21 cellular contexts compared by ENCODE assay signal in the genomic region with DNA sequence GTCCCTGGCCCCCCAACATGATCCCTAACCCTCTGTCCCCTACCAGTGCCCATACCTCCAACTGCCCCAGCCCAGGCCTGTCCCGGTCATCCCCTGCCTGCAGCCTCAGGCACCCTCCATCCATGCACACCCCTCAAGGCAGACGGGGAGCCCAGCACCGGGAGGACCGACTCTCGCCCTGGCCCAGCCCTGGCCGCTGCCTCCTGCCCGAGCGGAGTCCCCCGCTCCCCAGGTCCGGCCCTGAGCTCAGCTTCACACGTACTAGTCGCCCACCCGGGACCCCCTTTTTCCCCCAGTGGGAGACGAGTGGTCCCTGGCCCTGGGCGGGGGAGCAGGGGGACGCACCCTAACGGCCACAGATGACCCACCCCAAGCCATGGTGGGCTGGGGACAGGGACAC. TPM values are rescaled to one million over a fixed set of nuclear protein-coding genes. Genes with fewer than 3 reads are reported as not detected.
DNase-seq lines count a peak whose midpoint lies in the region; ATAC-seq and TF ChIP-seq lines count a peak whose summit lies in the region.
"Had no signal": no experiment of that assay in that cellular context is flagged by ENCODE, and none has a peak within 500 bp of the region (broad histone marks: within the 10 kb centered on the region; RNA-seq: fewer than 3 reads in every experiment).

No MANE protein-coding gene starts in this region.

- DNase-seq in Right ventricle myocardium inferior (ENCODE audit: missing footprints) (peak; percentile 64), cardiac septum (ENCODE audit: low spot score) (no peak), left ventricle myocardium superior (peak; percentile 24), neuronal stem cell (ENCODE audit: low spot score) (no peak), upper lobe of left lung (peak in 1 of 2 donors; percentile 65), activated T-cell treated with anti-CD3 and anti-CD28 coated beads for 4 hours (no peak), T-helper 17 cell (no peak), globus pallidus (ENCODE audit: low spot score) (no peak)
- DNase-seq: activated CD4-positive, alpha-beta T cell treated with anti-CD3 and anti-CD28 coated beads, Interleukin-2, amount 10 ng/mL, durations not matched to agents 24 days and 14 days; activated CD8-positive, alpha-beta memory T cell treated with anti-CD3 and anti-CD28 coated beads, Interleukin-2, amount 50 U/mL, for 4 hours; activated gamma-delta T cell; DMS79; gastrocnemius medialis; NCI-H146; NCI-H2171 treated with DMSO at 0.1 percent for 48 hours; nucleus accumbens; OCI-M1; trophoblast cell had no signal

- no peak for TF ChIP-seq POLR2A in upper lobe of left lung (IDR thresholded peaks at IDR 0.05)

- H3K23ac ChIP-seq in neuronal stem cell (ENCODE audit: low read depth, low read length, poor library complexity) = no peak overlapping the region

- peak overlapping the region; percentile 96 for H2AK5ac ChIP-seq in neuronal stem cell (ENCODE audit: low read depth, low read length)

- no peaks in the 10 kb centered on the region for H3K27me3 Mint-ChIP-seq in T-helper 17 cell
- H3K27me3 Mint-ChIP-seq: activated CD4-positive, alpha-beta T cell treated with anti-CD3 and anti-CD28 coated beads, Interleukin-2, amount 10 ng/mL, durations not matched to agents 24 days and 14 days had no signal

- H3K27ac ChIP-seq in neuronal stem cell (replicated peaks; ENCODE audit: low read length) (no peak overlapping the region), upper lobe of left lung (peak overlapping the region; percentile 73 to 87 (median 84))
- H3K27ac ChIP-seq: 22Rv1 had no signal

- peaks cover 0 to 4% of the 10 kb centered on the region in 2 donors for H3K36me3 ChIP-seq in neuronal stem cell (replicated peaks in 1 of 2; ENCODE audit: control insufficient read depth in 2 of 2, insufficient read depth in 2 of 2, low read length in 2 of 2)
- H3K36me3 ChIP-seq in upper lobe of left lung = peaks cover 0 to 40% (median 20%) of the 10 kb centered on the region in 4 donors

- no peak overlapping the region for H2AFZ ChIP-seq in neuronal stem cell (ENCODE audit: low read length)

- no peak for TF ChIP-seq CTCF in upper lobe of left lung (IDR thresholded peaks at IDR 0.05)

- H3K14ac ChIP-seq in neuronal stem cell (ENCODE audit: low read length) = peak overlapping the region; percentile 49

- H3K79me1 ChIP-seq in neuronal stem cell (ENCODE audit: low read depth, low read length) = peaks cover 7% of the 10 kb centered on the region

- peak overlapping the region; percentile 13 for H3K18ac ChIP-seq in neuronal stem cell (ENCODE audit: low read length)

- H3K4me3 ChIP-seq in neuronal stem cell (ENCODE audit: low read length in 2 of 2) = no peak overlapping the region
- H3K4me3 ChIP-seq in upper lobe of left lung = peak overlapping the region in 1 of 4 donors; percentile 38
- H3K4me3 ChIP-seq: gastrocnemius medialis had no signal

- peak overlapping the region; percentile 83 for H2BK5ac ChIP-seq in neuronal stem cell (ENCODE audit: low read length)

- no peak overlapping the region for H4K8ac ChIP-seq in neuronal stem cell (ENCODE audit: low read depth, low read length)

- H3K27ac Mint-ChIP-seq in T-helper 17 cell = no peak overlapping the region
- H3K27ac Mint-ChIP-seq: activated CD4-positive, alpha-beta T cell treated with anti-CD3 and anti-CD28 coated beads, Interleukin-2, amount 10 ng/mL, durations not matched to agents 24 days and 14 days; stimulated activated effector memory CD8-positive, alpha-beta T cell treated with anti-CD3 and anti-CD28 coated beads, Interleukin-12 subunit alpha, Interleukin-12 subunit beta, amount 100 ng/mL, for 72 hours had no signal

- peak overlapping the region; percentile 93 for H3K4ac ChIP-seq in neuronal stem cell (ENCODE audit: low read length)

- no peaks in the 10 kb centered on the region for H3K36me3 Mint-ChIP-seq in T-helper 17 cell (ENCODE audit: low read depth)
- H3K36me3 Mint-ChIP-seq: IgD-negative memory B cell had no signal

- H3K4me3 Mint-ChIP-seq in T-helper 17 cell = no peak overlapping the region
- H3K4me3 Mint-ChIP-seq: activated CD4-positive, alpha-beta T cell treated with anti-CD3 and anti-CD28 coated beads, Interleukin-2, amount 10 ng/mL, durations not matched to agents 24 days and 14 days; IgD-negative memory B cell; stimulated activated effector memory CD8-positive, alpha-beta T cell treated with anti-CD3 and anti-CD28 coated beads, Interleukin-12 subunit alpha, Interleukin-12 subunit beta, amount 100 ng/mL, for 72 hours had no signal

- H2BK12ac ChIP-seq in neuronal stem cell (ENCODE audit: low read length) = peak overlapping the region; percentile 79

- H3K9me3 ChIP-seq in neuronal stem cell (replicated peaks in 1 of 2; ENCODE audit: control insufficient read depth in 2 of 2, insufficient read depth in 1 of 2, low read depth in 1 of 2, low read length in 2 of 2) = peaks cover 0 to 2% of the 10 kb centered on the region in 2 donors
- H3K9me3 ChIP-seq in upper lobe of left lung = no peaks in the 10 kb centered on the region
- no peaks in the 10 kb centered on the region for H3K9me3 ChIP-seq in T-helper 17 cell (ENCODE audit: control insufficient read depth, low read length, poor library complexity, severe bottlenecking)
- H3K9me3 ChIP-seq: gastrocnemius medialis had no signal

- H3K4me2 ChIP-seq in neuronal stem cell (ENCODE audit: insufficient read depth, low read length, poor library complexity, severe bottlenecking) = no peak overlapping the region

- H2BK15ac ChIP-seq in neuronal stem cell (ENCODE audit: low read length) = peak overlapping the region; percentile 88

- TF ChIP-seq EP300 in upper lobe of left lung (IDR thresholded peaks at IDR 0.05) = no peak

- ATAC-seq in Right ventricle myocardium inferior = no peak
- ATAC-seq in left ventricle myocardium superior = no peak
- ATAC-seq in upper lobe of left lung (ENCODE audit: low FRiP score in 2 of 2) = no peak
- no peak for ATAC-seq in T-helper 17 cell
- ATAC-seq: gastrocnemius medialis; stimulated activated effector memory CD8-positive, alpha-beta T cell treated with anti-CD3 and anti-CD28 coated beads, Interleukin-12 subunit alpha, Interleukin-12 subunit beta, amount 100 ng/mL, for 72 hours had no signal

- intact Hi-C loops in Right ventricle myocardium inferior (cut with DNase I) = no loop called here
- intact Hi-C loops in cardiac septum (cut with DNase I) = no loop called here
- intact Hi-C loops in left ventricle myocardium superior (cut with micrococcal nuclease) = no loop called here

- H3K4me1 ChIP-seq in neuronal stem cell (ENCODE audit: control insufficient read depth in 2 of 2, insufficient read depth in 1 of 2, low read depth in 1 of 2, low read length in 2 of 2) (peaks cover 32 to 49% of the 10 kb centered on the region in 2 donors), upper lobe of left lung (peaks cover 28 to 56% (median 50%) of the 10 kb centered on the region in 4 donors)

- no peaks in the 10 kb centered on the region for H3K4me1 Mint-ChIP-seq in T-helper 17 cell
- H3K4me1 Mint-ChIP-seq: activated CD4-positive, alpha-beta T cell treated with anti-CD3 and anti-CD28 coated beads, Interleukin-2, amount 10 ng/mL, durations not matched to agents 24 days and 14 days; IgD-negative memory B cell; stimulated activated effector memory CD8-positive, alpha-beta T cell treated with anti-CD3 and anti-CD28 coated beads, Interleukin-12 subunit alpha, Interleukin-12 subunit beta, amount 100 ng/mL, for 72 hours had no signal

- WGBS in neuronal stem cell (ENCODE audit: extremely low coverage in 2 of 2, insufficient read length in 2 of 2, insufficient replicate concordance in 1 of 2), 2 donors = no CpG with 5 or more reads among the region's 17 CpGs
- 81 to 93% methylated on average over 4 to 15 of the region's 17 CpGs for WGBS in upper lobe of left lung, 2 donors

- H3K9ac ChIP-seq in neuronal stem cell (ENCODE audit: low read depth, low read length, poor library complexity) = no peak overlapping the region

- no peaks in the 10 kb centered on the region for H3K27me3 ChIP-seq in neuronal stem cell (ENCODE audit: control insufficient read depth in 3 of 3, insufficient read depth in 3 of 3, low read depth in 1 of 3, low read length in 3 of 3)
- no peaks in the 10 kb centered on the region for H3K27me3 ChIP-seq in upper lobe of left lung
- H3K27me3 ChIP-seq: gastrocnemius medialis had no signal

- H2BK120ac ChIP-seq in neuronal stem cell (ENCODE audit: low read depth, low read length) = no peak overlapping the region

- H4K91ac ChIP-seq in neuronal stem cell (ENCODE audit: low read depth, low read length, poor library complexity) = peak overlapping the region; percentile 97

RNA-seq across cellular contexts. Expression of gene UBAC1, which starts 49.0 kb away (rescaled TPM):
- 119 TPM for total RNA-seq in Right ventricle myocardium inferior
- 90.3 TPM for total RNA-seq in cardiac septum
- total RNA-seq in left ventricle myocardium superior = 116 TPM
- polyA plus RNA-seq in neuronal stem cell (2013, experiment 1 of 2) = 44.5 TPM
- 42.3 TPM for polyA plus RNA-seq in neuronal stem cell (2013, experiment 2 of 2)
- total RNA-seq in upper lobe of left lung = 10 to 100 TPM; 38.0 to 72.3 (median 49.3) TPM
- total RNA-seq in T-helper 17 cell = 10 to 100 TPM; 23.2 to 23.7 TPM

Comparison
In these comparisons a context has a peak if more than half of its experiments do, and no peak if none do; other contexts are left out.
1. DNase-seq: peak in Right ventricle myocardium inferior (single experiment) and left ventricle myocardium superior (single experiment); none in cardiac septum (single experiment), neuronal stem cell (single experiment), activated T-cell treated with anti-CD3 and anti-CD28 coated beads for 4 hours (single experiment), T-helper 17 cell (0 of 3) and globus pallidus (single experiment).